Comparison of ENCODE assay signal across 8 cellular contexts in the genomic region with DNA sequence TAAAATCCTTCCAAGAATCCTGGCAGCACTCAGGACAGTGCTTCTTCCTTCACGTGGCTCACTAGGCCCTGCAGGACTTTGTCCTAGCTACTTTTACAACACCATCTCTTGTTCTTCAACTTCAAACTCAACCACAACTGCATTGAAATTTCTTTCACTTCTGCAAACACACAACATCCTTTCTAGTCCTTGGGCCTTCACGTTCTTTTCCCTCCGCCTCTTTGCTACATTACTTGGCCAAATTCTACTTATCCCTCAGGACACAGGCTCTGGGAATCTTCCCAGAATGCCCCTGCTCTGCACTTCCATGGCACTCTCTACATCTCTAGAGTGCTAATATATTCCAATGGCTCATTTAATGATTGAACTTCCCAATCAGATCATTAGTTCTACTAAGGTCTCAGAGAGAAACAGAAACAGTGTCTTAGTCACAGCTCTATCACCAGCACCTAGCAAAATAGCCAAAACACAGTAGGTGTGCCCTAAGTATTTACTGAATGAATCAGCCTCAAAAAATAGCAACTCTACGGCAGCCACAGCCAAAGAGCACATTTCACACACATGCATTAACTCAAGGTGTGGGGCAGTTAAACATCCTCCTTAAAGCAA.
DNase-seq lines count a peak whose midpoint lies in the region; ATAC-seq, FAIRE-seq and TF ChIP-seq lines count a peak whose summit lies in the region.

No MANE protein-coding gene starts in this region.

- H3K27ac Mint-ChIP-seq in activated CD4-positive, alpha-beta T cell treated with anti-CD3 and anti-CD28 coated beads, Interleukin-2, amount 10 ng/mL, durations not matched to agents 7 days and 5 days, result no peak overlapping the region
- H3K27ac Mint-ChIP-seq in activated naive CD4-positive, alpha-beta T cell treated with anti-CD3 and anti-CD28 coated beads, Interleukin-2, amount 10 ng/mL, durations not matched to agents 7 days and 5 days, result no peak overlapping the region
- no peak overlapping the region for H3K27ac Mint-ChIP-seq in activated naive CD8-positive, alpha-beta T cell treated with anti-CD3 and anti-CD28 coated beads, Interleukin-2, amount 50 U/mL, for 24 hours

- DNase-seq in H54 (ENCODE audit: insufficient read length, low spot score) (no peak), M059J (ENCODE audit: low read depth) (peak; percentile 59), left lung (no peak)
- no peak for DNase-seq in stimulated activated CD4-positive, alpha-beta T cell treated with anti-CD3 and anti-CD28 coated beads, Interleukin-4, amount 100 ng/mL, for 4 hours
- no peak for DNase-seq in activated CD4-positive, alpha-beta T cell treated with anti-CD3 and anti-CD28 coated beads, Interleukin-2, amount 10 ng/mL, durations not matched to agents 7 days and 5 days
- DNase-seq in activated naive CD4-positive, alpha-beta T cell treated with anti-CD3 and anti-CD28 coated beads, Interleukin-2, amount 10 ng/mL, durations not matched to agents 7 days and 5 days, result no peak
- DNase-seq in activated naive CD8-positive, alpha-beta T cell treated with anti-CD3 and anti-CD28 coated beads, Interleukin-2, amount 50 U/mL, for 24 hours, result no peak

- no peaks in the 10 kb centered on the region for H3K4me1 Mint-ChIP-seq in activated CD4-positive, alpha-beta T cell treated with anti-CD3 and anti-CD28 coated beads, Interleukin-2, amount 10 ng/mL, durations not matched to agents 7 days and 5 days
- H3K4me1 Mint-ChIP-seq in activated naive CD4-positive, alpha-beta T cell treated with anti-CD3 and anti-CD28 coated beads, Interleukin-2, amount 10 ng/mL, durations not matched to agents 7 days and 5 days, result no peaks in the 10 kb centered on the region
- no peaks in the 10 kb centered on the region for H3K4me1 Mint-ChIP-seq in activated naive CD8-positive, alpha-beta T cell treated with anti-CD3 and anti-CD28 coated beads, Interleukin-2, amount 50 U/mL, for 24 hours

- H3K9me3 ChIP-seq in left lung, result no peaks in the 10 kb centered on the region

- H3K4me3 Mint-ChIP-seq in activated CD4-positive, alpha-beta T cell treated with anti-CD3 and anti-CD28 coated beads, Interleukin-2, amount 10 ng/mL, durations not matched to agents 7 days and 5 days, result no peak overlapping the region
- H3K4me3 Mint-ChIP-seq in activated naive CD4-positive, alpha-beta T cell treated with anti-CD3 and anti-CD28 coated beads, Interleukin-2, amount 10 ng/mL, durations not matched to agents 7 days and 5 days, result no peak overlapping the region
- H3K4me3 Mint-ChIP-seq in activated naive CD8-positive, alpha-beta T cell treated with anti-CD3 and anti-CD28 coated beads, Interleukin-2, amount 50 U/mL, for 24 hours, result no peak overlapping the region

- peak; percentile 95 for FAIRE-seq in H54 (lab: Jason Lieb, UNC)

- peaks cover 0 to 21% of the 10 kb centered on the region in 2 donors for H3K4me1 ChIP-seq in left lung

- POLR2A ChIA-PET in activated CD4-positive, alpha-beta T cell treated with anti-CD3 and anti-CD28 coated beads, Interleukin-2, amount 10 ng/mL, durations not matched to agents 7 days and 5 days (lab: Charles Lee), result no interaction called here

- no peaks in the 10 kb centered on the region for H3K9me3 Mint-ChIP-seq in activated CD4-positive, alpha-beta T cell treated with anti-CD3 and anti-CD28 coated beads, Interleukin-2, amount 10 ng/mL, durations not matched to agents 7 days and 5 days
- no peaks in the 10 kb centered on the region for H3K9me3 Mint-ChIP-seq in activated naive CD4-positive, alpha-beta T cell treated with anti-CD3 and anti-CD28 coated beads, Interleukin-2, amount 10 ng/mL, durations not matched to agents 7 days and 5 days
- H3K9me3 Mint-ChIP-seq in activated naive CD8-positive, alpha-beta T cell treated with anti-CD3 and anti-CD28 coated beads, Interleukin-2, amount 50 U/mL, for 24 hours, result no peaks in the 10 kb centered on the region

- intact Hi-C loops in left lung (cut with DNase I), result no loop called here

- no peak overlapping the region for H3K4me3 ChIP-seq in left lung

- ATAC-seq in GM18508 (IDR thresholded peaks at IDR 0.05; ENCODE audit: insufficient read depth, unreplicated experiment), result peak; percentile 83
- peak; percentile 88 for ATAC-seq in left lung
- ATAC-seq in activated naive CD8-positive, alpha-beta T cell treated with anti-CD3 and anti-CD28 coated beads, Interleukin-2, amount 50 U/mL, for 24 hours, result no peak

- TF ChIP-seq CTCF in left lung (IDR thresholded peaks at IDR 0.05), result no peak

- no peaks in the 10 kb centered on the region for H3K27me3 ChIP-seq in left lung

- H3K36me3 Mint-ChIP-seq in activated CD4-positive, alpha-beta T cell treated with anti-CD3 and anti-CD28 coated beads, Interleukin-2, amount 10 ng/mL, durations not matched to agents 7 days and 5 days (ENCODE audit: low read depth), result peaks cover 3% of the 10 kb centered on the region
- peaks cover 8% of the 10 kb centered on the region for H3K36me3 Mint-ChIP-seq in activated naive CD4-positive, alpha-beta T cell treated with anti-CD3 and anti-CD28 coated beads, Interleukin-2, amount 10 ng/mL, durations not matched to agents 7 days and 5 days
- peaks cover 6% of the 10 kb centered on the region for H3K36me3 Mint-ChIP-seq in activated naive CD8-positive, alpha-beta T cell treated with anti-CD3 and anti-CD28 coated beads, Interleukin-2, amount 50 U/mL, for 24 hours (ENCODE audit: low read depth)

- peak overlapping the region in 1 of 2 donors; percentile 58 for H3K27ac ChIP-seq in left lung

- peaks cover 0 to 30% of the 10 kb centered on the region in 2 donors for H3K36me3 ChIP-seq in left lung

- no peaks in the 10 kb centered on the region for H3K27me3 Mint-ChIP-seq in activated CD4-positive, alpha-beta T cell treated with anti-CD3 and anti-CD28 coated beads, Interleukin-2, amount 10 ng/mL, durations not matched to agents 7 days and 5 days
- no peaks in the 10 kb centered on the region for H3K27me3 Mint-ChIP-seq in activated naive CD4-positive, alpha-beta T cell treated with anti-CD3 and anti-CD28 coated beads, Interleukin-2, amount 10 ng/mL, durations not matched to agents 7 days and 5 days
- no peaks in the 10 kb centered on the region for H3K27me3 Mint-ChIP-seq in activated naive CD8-positive, alpha-beta T cell treated with anti-CD3 and anti-CD28 coated beads, Interleukin-2, amount 50 U/mL, for 24 hours

- CTCF ChIA-PET in activated CD4-positive, alpha-beta T cell treated with anti-CD3 and anti-CD28 coated beads, Interleukin-2, amount 10 ng/mL, durations not matched to agents 7 days and 5 days (lab: Charles Lee), result no interaction called here
- CTCF ChIA-PET in activated naive CD4-positive, alpha-beta T cell treated with anti-CD3 and anti-CD28 coated beads, Interleukin-2, amount 10 ng/mL, durations not matched to agents 7 days and 5 days (lab: Charles Lee), result no interaction called here

- no peak for TF ChIP-seq POLR2A in H54 (IDR thresholded peaks at IDR 0.05; ENCODE audit: low read depth, low read length)
